ENCODE assay signal across 1 cellular context in genomic region chrX:11461181-11462001, GRCh38.
TF ChIP-seq lines count a peak whose summit lies in the region.

No MANE protein-coding gene starts in this region.

TF ChIP-seq in K562, 482 proteins besides CTCF, POLR2A, EP300 and RAD21 (continued from another document and continues in another):
- TF ChIP-seq ATF4 (CRISPR knock-in tag; IDR thresholded peaks at IDR 0.05) (no peak), PHF21A (IDR thresholded peaks at IDR 0.05; ENCODE audit: borderline replicate concordance, low read depth) (no peak), CSDE1 (IDR thresholded peaks at IDR 0.05) (no peak), BCLAF1 (IDR thresholded peaks at IDR 0.05; ENCODE audit: borderline replicate concordance in 1 of 2, control insufficient read depth in 1 of 2, low read depth in 2 of 2, low read length in 1 of 2) (no peak), NR2C1 (IDR thresholded peaks at IDR 0.05) (no peak), NR2C1 (tag; IDR thresholded peaks at IDR 0.05) (peak; percentile 41; the same call in 1 of the 2 replicates), OTX1 (CRISPR knock-in tag; IDR thresholded peaks at IDR 0.05) (no peak), ZNF639 (CRISPR knock-in tag; conservative IDR thresholded peaks at IDR 0.05 in 1 of 2, IDR thresholded peaks at IDR 0.05 in 1 of 2) (peak in 1 of 2 experiments; percentile 30; a peak in 1 of 4 replicates), SAP30 (IDR thresholded peaks at IDR 0.05; ENCODE audit: borderline replicate concordance, insufficient read depth, low read depth, low read length, poor library complexity, severe bottlenecking) (no peak), PCBP2 (IDR thresholded peaks at IDR 0.05; ENCODE audit: low read depth, low read length, poor library complexity, severe bottlenecking) (no peak), MAZ (CRISPR knock-in tag; conservative IDR thresholded peaks at IDR 0.05 in 1 of 2, IDR thresholded peaks at IDR 0.05 in 1 of 2) (no peak; a peak in 1 of 4 replicates), DMBX1 (CRISPR knock-in tag; IDR thresholded peaks at IDR 0.05; ENCODE audit: borderline replicate concordance) (peak; percentile 71), SMARCE1 (IDR thresholded peaks at IDR 0.05) (peak; percentile 93), RBM39 (optimal IDR thresholded peaks at IDR 0.05; ENCODE audit: low read depth, low read length) (no peak), RUNX1 (IDR thresholded peaks at IDR 0.05; ENCODE audit: low read depth) (peak; percentile 77; the same call in 1 of the 2 replicates), ARID1B (IDR thresholded peaks at IDR 0.05) (peak; percentile 98), YY1 (IDR thresholded peaks at IDR 0.05; ENCODE audit: borderline replicate concordance in 1 of 3, control insufficient read depth in 1 of 3, extremely low read depth in 1 of 3, insufficient read depth in 3 of 3, insufficient read length in 1 of 3, insufficient replicate concordance in 2 of 3, low read depth in 1 of 3, low read length in 2 of 3) (no peak), GTF2E2 (tag; IDR thresholded peaks at IDR 0.05) (no peak), NFRKB (IDR thresholded peaks at IDR 0.05; ENCODE audit: low read depth) (peak; percentile 55), POLR2AphosphoS5 (IDR thresholded peaks at IDR 0.05; ENCODE audit: control insufficient read depth, insufficient read depth, low read depth, low read length) (peak; percentile 79), CREBBP (IDR thresholded peaks at IDR 0.05; ENCODE audit: low read depth, low read length) (no peak), VEZF1 (CRISPR knock-in tag; IDR thresholded peaks at IDR 0.05) (peak; percentile 50), U2AF2 (optimal IDR thresholded peaks at IDR 0.05; ENCODE audit: low read depth, low read length) (no peak), HOXB6 (CRISPR knock-in tag; IDR thresholded peaks at IDR 0.05; ENCODE audit: borderline replicate concordance) (no peak), MXD1 (CRISPR knock-in tag; IDR thresholded peaks at IDR 0.05; ENCODE audit: borderline replicate concordance, poor library complexity, severe bottlenecking) (no peak), CBFB (CRISPR knock-in tag; IDR thresholded peaks at IDR 0.05) (no peak), DPF2 (IDR thresholded peaks at IDR 0.05) (peak; percentile 93), ZBTB17 (CRISPR knock-in tag; IDR thresholded peaks at IDR 0.05) (no peak), AFF4 (CRISPR knock-in tag; IDR thresholded peaks at IDR 0.05) (no peak; the same call in 1 of the 2 replicates), PHB (CRISPR knock-in tag; IDR thresholded peaks at IDR 0.05) (no peak), ZNF668 (CRISPR knock-in tag; IDR thresholded peaks at IDR 0.05) (no peak), IRF9 (tag; IDR thresholded peaks at IDR 0.05) (peak; percentile 14; the same call in 1 of the 2 replicates), ZNF354B (CRISPR knock-in tag; IDR thresholded peaks at IDR 0.05) (no peak), RB1 (IDR thresholded peaks at IDR 0.05; ENCODE audit: low read depth) (peak; percentile 55), REST (CRISPR knock-in tag; IDR thresholded peaks at IDR 0.05; ENCODE audit: low read depth) (peak; percentile 84), ZNF561 (CRISPR knock-in tag; conservative IDR thresholded peaks at IDR 0.05) (no peak), MYBL2 (IDR thresholded peaks at IDR 0.05; ENCODE audit: low read depth) (no peak), MYBL2 (CRISPR knock-in tag; IDR thresholded peaks at IDR 0.05; ENCODE audit: borderline replicate concordance) (no peak), RREB1 (CRISPR knock-in tag; IDR thresholded peaks at IDR 0.05) (peak; percentile 92)
